Comparison of ENCODE assay signal across 24 cellular contexts in genomic region chr11:71485063-71485399, GRCh38. TPM values are rescaled to one million over a fixed set of nuclear protein-coding genes. Genes with fewer than 3 reads are reported as not detected.
DNase-seq lines count a peak whose midpoint lies in the region; ATAC-seq and TF ChIP-seq lines count a peak whose summit lies in the region.
"Had no signal": no experiment of that assay in that cellular context is flagged by ENCODE, and none has a peak within 500 bp of the region (broad histone marks: within the 10 kb centered on the region; RNA-seq: fewer than 3 reads in every experiment).

No MANE protein-coding gene starts in this region.

- no peak for ATAC-seq in left ventricle myocardium superior
- no peak for ATAC-seq in Right ventricle myocardium superior (ENCODE audit: poor library complexity)
- ATAC-seq: GM23338, HCT116 had no signal

- in situ Hi-C loops in ACHN (cut with HindIII; ENCODE audit: low pct_ligation_motif_present, low pct_unique_long_range_greater_than_20kb, low sequenced_read_pairs) = no loop called here
- in situ Hi-C loops in GM13977 (cut with MboI; ENCODE audit: low pct_unique_long_range_greater_than_20kb, low sequenced_read_pairs, unreplicated experiment) = no loop called here

- H3K4me3 ChIP-seq in sigmoid colon = no peak overlapping the region
- H3K4me3 ChIP-seq: BLaER1 treated with 17β-estradiol and CSF1 and Interleukin-3, amounts not matched to agents 10 nM and 100 nM; GM23338 had no signal

- TF ChIP-seq POLR2A in sigmoid colon (IDR thresholded peaks at IDR 0.05) = no peak

- no peak for TF ChIP-seq EP300 in sigmoid colon (IDR thresholded peaks at IDR 0.05)

- H3K27ac ChIP-seq in sigmoid colon = no peak overlapping the region
- H3K27ac ChIP-seq: 22Rv1; BLaER1 treated with 17β-estradiol and CSF1 and Interleukin-3, amounts not matched to agents 10 nM and 100 nM had no signal

- H3K9me3 ChIP-seq in sigmoid colon = no peaks in the 10 kb centered on the region
- H3K9me3 ChIP-seq: BE2C had no signal

- no peak for TF ChIP-seq CTCF in sigmoid colon (IDR thresholded peaks at IDR 0.05)
- no peak for TF ChIP-seq CTCF in GM13977 (IDR thresholded peaks at IDR 0.05; ENCODE audit: extremely low read depth, insufficient read depth, missing control alignments)

- no peaks in the 10 kb centered on the region for H3K27me3 ChIP-seq in sigmoid colon
- H3K27me3 ChIP-seq: BE2C; BLaER1 treated with 17β-estradiol and CSF1 and Interleukin-3, amounts not matched to agents 10 nM and 100 nM had no signal

- H3K4me1 ChIP-seq in sigmoid colon = no peaks in the 10 kb centered on the region

- peak; percentile 37 for DNase-seq in activated effector memory CD4-positive, alpha-beta T cell treated with anti-CD3 and anti-CD28 coated beads, Interleukin-2, amount 50 U/mL, for 16 hours
- no peak for DNase-seq in activated effector memory CD4-positive, alpha-beta T cell treated with Interleukin-2 at 50 U/mL for 16 hours
- DNase-seq in left ventricle myocardium superior (peak; percentile 6), Right ventricle myocardium superior (no peak), mesenteric fat pad (ENCODE audit: low spot score) (peak; percentile 49), sigmoid colon (peak; percentile 26), ACHN (no peak), GM13977 (ENCODE audit: low spot score) (no peak)
- DNase-seq: AML-193; BE2C; Calu3; CD4-positive, alpha-beta memory T cell; COR-L47; DMS53; DMS79 treated with DMSO at 0.1 percent for 48 hours; GF-D8; H9 had no signal

- intact Hi-C loops in left ventricle myocardium superior (cut with micrococcal nuclease) = no loop called here
- intact Hi-C loops in Right ventricle myocardium superior (cut with DNase I) = no loop called here
- intact Hi-C loops in sigmoid colon (cut with DNase I) = no loop called here

- WGBS in sigmoid colon, 2 donors = 92 to 95% methylated on average over 6 of the region's 6 CpGs

- H3K36me3 ChIP-seq in sigmoid colon = peaks cover 10 to 64% (median 38%) of the 10 kb centered on the region in 4 donors
- H3K36me3 ChIP-seq: BE2C had no signal

RNA-seq across cellular contexts. Expression of gene NADSYN1, which starts 32.0 kb away (rescaled TPM):
- 20.5 TPM for total RNA-seq in left ventricle myocardium superior
- total RNA-seq in Right ventricle myocardium superior = 18.5 TPM
- 48.0 TPM for total RNA-seq in mesenteric fat pad
- 10 to 100 TPM; 24.6 to 72.0 (median 38.3) TPM for total RNA-seq in sigmoid colon
- polyA plus RNA-seq in sigmoid colon = 100 to 1,000 TPM in 1 of 3 donors, 10 to 100 TPM in 2; 31.8 to 136 (median 42.5) TPM

RNA-seq across cellular contexts. Expression of gene DHCR7, which starts 36.8 kb away (rescaled TPM):
- total RNA-seq in left ventricle myocardium superior = 41.3 TPM
- 48.5 TPM for total RNA-seq in Right ventricle myocardium superior
- total RNA-seq in mesenteric fat pad = 26.3 TPM
- total RNA-seq in sigmoid colon = 1 to 10 TPM; 4.1 to 7.5 (median 5.3) TPM
- 10 to 100 TPM in 1 of 3 donors, 1 to 10 TPM in 2; 2.4 to 54.2 (median 8.8) TPM for polyA plus RNA-seq in sigmoid colon

RNA-seq across cellular contexts. Expression of gene KRTAP5-7, which starts 42.0 kb away (rescaled TPM):
- total RNA-seq in left ventricle myocardium superior (not detected), Right ventricle myocardium superior (not detected), mesenteric fat pad (0.39 TPM), sigmoid colon (under 1 TPM in 1 of 4 donors, not detected in 3; 0.49 TPM)
- polyA plus RNA-seq in sigmoid colon = under 1 TPM in 1 of 3 donors, not detected in 2; 0.32 TPM
- total RNA-seq: Calu3; CD4-positive, alpha-beta memory T cell; Daoy; G401; GM23338; H4; H9 had no signal
- polyA plus RNA-seq: CD4-positive, alpha-beta memory T cell; GM23338 had no signal

RNA-seq across cellular contexts. Expression of gene KRTAP5-8, which starts 52.8 kb away (rescaled TPM):
- total RNA-seq in left ventricle myocardium superior = not detected
- total RNA-seq in Right ventricle myocardium superior = not detected
- not detected for total RNA-seq in mesenteric fat pad
- not detected for total RNA-seq in sigmoid colon
- under 1 TPM in 1 of 3 donors, not detected in 2; 0.29 TPM for polyA plus RNA-seq in sigmoid colon
- total RNA-seq: Calu3; CD4-positive, alpha-beta memory T cell; Daoy; G401; GM23338; H4; H9 had no signal
- polyA plus RNA-seq: CD4-positive, alpha-beta memory T cell; GM23338 had no signal

Comparison
In these comparisons a context has a peak if more than half of its experiments do, and no peak if none do; other contexts are left out.
1. DNase-seq: peak in activated effector memory CD4-positive, alpha-beta T cell treated with anti-CD3 and anti-CD28 coated beads, Interleukin-2, amount 50 U/mL, for 16 hours (single experiment), left ventricle myocardium superior (single experiment), mesenteric fat pad (single experiment) and sigmoid colon (single experiment); none in activated effector memory CD4-positive, alpha-beta T cell treated with Interleukin-2 at 50 U/mL for 16 hours (single experiment), Right ventricle myocardium superior (single experiment), ACHN (single experiment) and GM13977 (single experiment).